ENCODE assay signal across 25 cellular contexts in the genomic region with DNA sequence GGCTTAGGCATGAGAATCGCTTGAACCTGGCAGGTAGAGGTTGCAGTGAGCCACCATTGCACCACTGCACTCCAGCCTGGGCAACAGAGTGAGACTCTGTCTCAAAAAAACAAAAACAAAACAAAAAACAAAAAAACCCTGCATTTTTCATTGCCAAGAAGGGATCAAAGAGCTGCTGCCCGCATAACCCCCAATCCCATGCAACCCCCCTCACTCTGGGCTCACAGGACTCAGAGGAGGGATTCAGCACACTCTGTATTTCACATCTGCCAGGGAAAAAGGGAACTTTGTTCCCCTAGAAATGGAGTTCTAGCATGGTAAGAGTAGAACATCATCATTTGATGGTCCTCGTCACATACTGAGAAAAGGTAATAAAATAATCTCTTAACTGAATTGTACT.
"Had no signal": no experiment of that assay in that cellular context is flagged by ENCODE, and none has a peak within 500 bp of the region (broad histone marks: within the 10 kb centered on the region; RNA-seq: fewer than 3 reads in every experiment).

No MANE protein-coding gene starts in this region.

- H3K9me3 ChIP-seq: colonic mucosa, esophagus muscularis mucosa, heart right ventricle, left lung, right lobe of liver, thoracic aorta, tibial nerve, upper lobe of left lung had no signal

- H3K4me2 ChIP-seq: neural progenitor cell had no signal

- ATAC-seq: foreskin keratinocyte, heart right ventricle, left cardiac atrium, natural killer cell, right lobe of liver had no signal

- H3K27me3 Mint-ChIP-seq: dendritic cell treated with granulocyte-macrophage colony-stimulating factor and Interleukin-4, amounts not matched to agents 40 ng/mL and 50 ng/mL, for 4 days; progenitor cell of endocrine pancreas had no signal

- H3K4me1 ChIP-seq: colonic mucosa, parathyroid adenoma, right lobe of liver had no signal

- H3K79me2 ChIP-seq: parathyroid adenoma had no signal

- DNase-seq: colonic mucosa; effector memory CD4-positive, alpha-beta T cell; foreskin keratinocyte; glutamatergic neuron; heart right ventricle; hippocampal formation; left cardiac atrium; left lung; mesendoderm; natural killer cell; right lobe of liver; small intestine; stimulated activated CD4-positive, alpha-beta T cell treated with anti-CD3 and anti-CD28 coated beads, Interleukin-15, amount 100 ng/mL, for 24 hours; stimulated activated CD4-positive, alpha-beta T cell treated with anti-CD3 and anti-CD28 coated beads, Interleukin-2, amount 100 ng/mL, for 48 hours; stimulated activated CD8-positive, alpha-beta memory T cell treated with anti-CD3 and anti-CD28 coated beads, Interleukin-4, amount 100 ng/mL, for 48 hours; stimulated activated naive CD4-positive, alpha-beta T cell; substantia nigra; upper lobe of left lung had no signal

- H3K27ac ChIP-seq: colonic mucosa, esophagus muscularis mucosa, foreskin keratinocyte, heart right ventricle, parathyroid adenoma, right lobe of liver, thoracic aorta, tibial nerve had no signal

- H3K4me3 Mint-ChIP-seq: dendritic cell treated with granulocyte-macrophage colony-stimulating factor and Interleukin-4, amounts not matched to agents 40 ng/mL and 50 ng/mL, for 4 days; natural killer cell; neural progenitor cell had no signal

- H3K27me3 ChIP-seq: colonic mucosa, esophagus muscularis mucosa, foreskin keratinocyte, heart right ventricle, left lung, neural progenitor cell, right lobe of liver, tibial nerve, upper lobe of left lung had no signal

- H2AFZ ChIP-seq: neural progenitor cell, parathyroid adenoma had no signal

- H3K4me3 ChIP-seq: colonic mucosa, esophagus muscularis mucosa, heart right ventricle, left lung, neural progenitor cell, right lobe of liver, thoracic aorta, tibial nerve, upper lobe of left lung had no signal

- H3K9me3 Mint-ChIP-seq: dendritic cell treated with granulocyte-macrophage colony-stimulating factor and Interleukin-4, amounts not matched to agents 40 ng/mL and 50 ng/mL, for 4 days; natural killer cell; neural progenitor cell had no signal

- H3K27ac Mint-ChIP-seq: dendritic cell treated with granulocyte-macrophage colony-stimulating factor and Interleukin-4, amounts not matched to agents 40 ng/mL and 50 ng/mL, for 4 days; natural killer cell; neural progenitor cell; progenitor cell of endocrine pancreas had no signal

- H3K36me3 ChIP-seq: colonic mucosa, esophagus muscularis mucosa, left lung, neural progenitor cell, right lobe of liver, thoracic aorta had no signal
